Comparison of ENCODE assay signal across 12 cellular contexts in the genomic region with DNA sequence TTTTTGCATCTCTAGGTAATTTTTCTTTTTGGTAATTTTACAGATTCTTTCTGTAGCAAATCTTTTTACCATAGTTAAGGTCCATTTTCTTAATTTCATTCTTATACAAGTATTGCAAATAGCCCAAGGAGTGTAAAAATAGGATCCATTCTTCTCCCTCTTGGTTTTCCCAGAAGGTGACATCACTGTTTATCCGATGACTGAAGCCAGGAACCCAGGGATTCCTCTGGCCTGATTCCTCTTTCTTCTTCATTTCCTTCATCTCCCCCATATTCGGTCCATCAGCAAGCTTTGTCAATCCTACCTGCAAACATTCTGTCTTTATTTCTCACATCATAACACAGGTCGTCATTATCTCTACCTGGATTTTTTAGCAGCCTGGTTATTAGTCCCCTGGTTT. TPM values are rescaled to one million over a fixed set of nuclear protein-coding genes. Genes with fewer than 3 reads are reported as not detected.
DNase-seq lines count a peak whose midpoint lies in the region; TF ChIP-seq lines count a peak whose summit lies in the region.
"Had no signal": no experiment of that assay in that cellular context is flagged by ENCODE, and none has a peak within 500 bp of the region (broad histone marks: within the 10 kb centered on the region; RNA-seq: fewer than 3 reads in every experiment).

No MANE protein-coding gene starts in this region.

- H3K9ac ChIP-seq in GM23248 = no peak overlapping the region

- H3K9me2 ChIP-seq in GM23248 (ENCODE audit: insufficient read depth) = no peaks in the 10 kb centered on the region

- no peaks in the 10 kb centered on the region for H3K9me3 Mint-ChIP-seq in nephron
- H3K9me3 Mint-ChIP-seq: GM23338 had no signal

- H3K4me3 ChIP-seq in GM23248 = peak overlapping the region; percentile 91
- H3K4me3 ChIP-seq in prostate gland = no peak overlapping the region
- H3K4me3 ChIP-seq in suprapubic skin = no peak overlapping the region
- H3K4me3 ChIP-seq: GM23338 had no signal

- 64 to 67% methylated on average over 3 of the region's 3 CpGs for WGBS in GM23248 (ENCODE audit: low coverage in 1 of 2, low lambda C conversion rate in 2 of 2, missing lambda C conversion rate in 2 of 2), 2 experiments
- WGBS in prostate gland = 48% methylated on average over 3 of the region's 3 CpGs
- whole genome bisulfite sequencing in suprapubic skin = 51% methylated on average over 3 of the region's 3 CpGs

- peaks cover 100% of the 10 kb centered on the region for H3K79me2 ChIP-seq in GM23248 (ENCODE audit: insufficient read depth)

- H4K20me1 ChIP-seq in GM23248 (ENCODE audit: insufficient read depth) = peaks cover 35% of the 10 kb centered on the region

- H3K36me3 ChIP-seq in GM23248 (ENCODE audit: low read depth) (peaks cover 40% of the 10 kb centered on the region), prostate gland (no peaks in the 10 kb centered on the region), suprapubic skin (peaks cover 36% of the 10 kb centered on the region)

- H3K36me3 Mint-ChIP-seq in nephron (ENCODE audit: low read depth) = peaks cover 59% of the 10 kb centered on the region

- H3K9me3 ChIP-seq in GM23248 (ENCODE audit: low read depth) (no peaks in the 10 kb centered on the region), prostate gland (no peaks in the 10 kb centered on the region), suprapubic skin (no peaks in the 10 kb centered on the region)

- H3K27ac ChIP-seq in GM23248 (peak overlapping the region; percentile 13), prostate gland (no peak overlapping the region), suprapubic skin (no peak overlapping the region)

- peak overlapping the region; percentile 5 to 13 (median 11) for H3K4me3 Mint-ChIP-seq in nephron
- H3K4me3 Mint-ChIP-seq: GM23338 had no signal

- peaks cover 38% of the 10 kb centered on the region for H3K4me1 Mint-ChIP-seq in nephron

- H3K4me2 ChIP-seq in GM23248 (ENCODE audit: unreplicated experiment) = peak overlapping the region; percentile 97
- H3K4me2 ChIP-seq: GM23338 had no signal

- TF ChIP-seq EP300 in suprapubic skin (IDR thresholded peaks at IDR 0.05) = no peak

- no peak for TF ChIP-seq POLR2A in prostate gland (IDR thresholded peaks at IDR 0.05)
- TF ChIP-seq POLR2A in suprapubic skin (IDR thresholded peaks at IDR 0.05) = no peak

- H3K4me1 ChIP-seq in GM23248 (ENCODE audit: insufficient read depth) (peaks cover 32% of the 10 kb centered on the region), prostate gland (replicated peaks) (no peaks in the 10 kb centered on the region), suprapubic skin (peaks cover 47% of the 10 kb centered on the region)

- in situ Hi-C loops in GM23248 (cut with MboI) = no loop called here
- in situ Hi-C loops in GM13977 (cut with MboI; ENCODE audit: low pct_unique_long_range_greater_than_20kb, low sequenced_read_pairs, unreplicated experiment) = no loop called here

- H3K27ac Mint-ChIP-seq in nephron = no peak overlapping the region
- H3K27ac Mint-ChIP-seq: GM23338 had no signal

- no peak overlapping the region for H2AFZ ChIP-seq in GM23248
- H2AFZ ChIP-seq: GM23338 had no signal

- no peaks in the 10 kb centered on the region for H3K27me3 ChIP-seq in GM23248 (replicated peaks; ENCODE audit: insufficient read depth)
- no peaks in the 10 kb centered on the region for H3K27me3 ChIP-seq in prostate gland (replicated peaks; ENCODE audit: insufficient read depth)
- no peaks in the 10 kb centered on the region for H3K27me3 ChIP-seq in suprapubic skin

- H3F3A ChIP-seq in GM23248 (ENCODE audit: insufficient read depth) = peaks cover 12% of the 10 kb centered on the region; the same call in 1 of the 2 replicates

- TF ChIP-seq CTCF in nephron (IDR thresholded peaks at IDR 0.05; ENCODE audit: unreplicated experiment in 3 of 3) = no peak
- TF ChIP-seq CTCF in prostate gland (IDR thresholded peaks at IDR 0.05) = no peak
- no peak for TF ChIP-seq CTCF in suprapubic skin (IDR thresholded peaks at IDR 0.05)
- TF ChIP-seq CTCF in GM13977 (IDR thresholded peaks at IDR 0.05; ENCODE audit: extremely low read depth, insufficient read depth, missing control alignments) = no peak

- no peaks in the 10 kb centered on the region for H3K27me3 Mint-ChIP-seq in nephron (ENCODE audit: low read depth)

- intact Hi-C loops in prostate gland (cut with DNase I) = no loop called here

- DNase-seq in AG20443 (ENCODE audit: low spot score) (peak; percentile 19), GM23248 (peak; percentile 53), cerebellar cortex (ENCODE audit: low spot score) (peak; percentile 47), prostate gland (ENCODE audit: low spot score) (no peak), occipital lobe (lab: John Stamatoyannopoulos, UW) (no peak), suprapubic skin (ENCODE audit: low spot score in 2 of 2) (no peak), GM13977 (ENCODE audit: low spot score) (no peak)
- DNase-seq: activated CD4-positive, alpha-beta T cell treated with anti-CD3 and anti-CD28 coated beads, Interleukin-2, amount 50 U/mL, for 1 hour; cerebellar nuclear complex; NCI-H1092 treated with DMSO at 0.1 percent for 48 hours had no signal

RNA-seq across cellular contexts. Expression of a gene that starts 5.3 kb away (rescaled TPM):
- 15.8 and 17.3 TPM in 2 replicates for total RNA-seq in GM23248 (2014; rRNA removed; shearing (Covaris generic))
- polyA plus RNA-seq in GM23248 (2016; fragmentation: Nextera tagmentation; extraction: Ambion mirVana) = 13.8 TPM in 2 replicates
- total RNA-seq in prostate gland (10 to 100 TPM; 83.2 to 92.7 TPM), occipital lobe (47.6 TPM), suprapubic skin (100 to 1,000 TPM in 2 of 4 donors, 10 to 100 TPM in 2; 45.6 to 147 (median 101) TPM)

Comparison
In these comparisons a context has a peak if more than half of its experiments do, and no peak if none do; other contexts are left out.
1. DNase-seq: peak in AG20443 (single experiment), GM23248 (single experiment) and cerebellar cortex (single experiment); none in prostate gland (single experiment), occipital lobe (single experiment), suprapubic skin (0 of 2) and GM13977 (single experiment).